ENCODE assay signal across 7 cellular contexts in genomic region chr5:1644810-1645571, GRCh38.
DNase-seq lines count a peak whose midpoint lies in the region; ATAC-seq and TF ChIP-seq lines count a peak whose summit lies in the region.

No MANE protein-coding gene starts in this region.

- DNase-seq in NCI-H2227 (lab: John Stamatoyannopoulos, UW; ENCODE audit: unreplicated experiment), result peak; percentile 95
- DNase-seq in central memory CD4-positive, alpha-beta T cell, result peak; percentile 65
- no peak for DNase-seq in kidney epithelial cell (ENCODE audit: low read depth)
- DNase-seq in stimulated activated CD4-positive, alpha-beta T cell treated with anti-CD3 and anti-CD28 coated beads, Interleukin-15, amount 100 ng/mL, for 48 hours (ENCODE audit: low read depth in 2 of 2), result peak; percentile 53 to 68

- ATAC-seq in GM18498 (IDR thresholded peaks at IDR 0.05; ENCODE audit: unreplicated experiment) (peak; percentile 84), HG03025 (IDR thresholded peaks at IDR 0.05; ENCODE audit: low FRiP score, unreplicated experiment) (peak; percentile 66)
- ATAC-seq in activated CD4-positive, CD25-positive, alpha-beta regulatory T cell treated with anti-CD3 and anti-CD28 coated beads, Interleukin-2, amount 50 U/mL, for 24 hours, result peak; percentile 90 to 95

- no peaks in the 10 kb centered on the region for H3K36me3 ChIP-seq in kidney epithelial cell (ENCODE audit: control insufficient read depth, insufficient read depth, low read length)

- H3K4me3 ChIP-seq in kidney epithelial cell (ENCODE audit: low read depth, low read length), result no peak overlapping the region

- peaks cover 38% of the 10 kb centered on the region for H3K27me3 ChIP-seq in kidney epithelial cell (ENCODE audit: control insufficient read depth, insufficient read depth, low read length)

- peak; percentile 83 for TF ChIP-seq CTCF in kidney epithelial cell (IDR thresholded peaks at IDR 0.05; ENCODE audit: insufficient read depth, low read length, poor library complexity, severe bottlenecking)
